Comparison of ENCODE assay signal across 9 cellular contexts in genomic region chr4:148425327-148426110, GRCh38. TPM values are rescaled to one million over a fixed set of nuclear protein-coding genes. Genes with fewer than 3 reads are reported as not detected.
DNase-seq lines count a peak whose midpoint lies in the region; ATAC-seq and TF ChIP-seq lines count a peak whose summit lies in the region.
"Had no signal": no experiment of that assay in that cellular context is flagged by ENCODE, and none has a peak within 500 bp of the region (broad histone marks: within the 10 kb centered on the region; RNA-seq: fewer than 3 reads in every experiment).

No MANE protein-coding gene starts in this region.

- H3K27me3 Mint-ChIP-seq in CD4-positive, CD25-positive, alpha-beta regulatory T cell: peaks cover 15% of the 10 kb centered on the region

- peaks cover 5 to 74% (median 33%) of the 10 kb centered on the region in 4 donors for H3K4me1 Mint-ChIP-seq in CD4-positive, CD25-positive, alpha-beta regulatory T cell

- no peaks in the 10 kb centered on the region for H3K36me3 ChIP-seq in CD4-positive, CD25-positive, alpha-beta regulatory T cell (ENCODE audit: control insufficient read depth, insufficient read depth, low read length)

- H3K27ac ChIP-seq in CD4-positive, CD25-positive, alpha-beta regulatory T cell (ENCODE audit: insufficient read depth, low read length, poor library complexity, severe bottlenecking): no peak overlapping the region

- H3K9me3 ChIP-seq in CD4-positive, CD25-positive, alpha-beta regulatory T cell (ENCODE audit: control insufficient read depth in 2 of 2, low read length in 2 of 2): no peaks in the 10 kb centered on the region

- peak overlapping the region in 1 of 4 donors; percentile 6 for H3K4me3 Mint-ChIP-seq in CD4-positive, CD25-positive, alpha-beta regulatory T cell

- no peak overlapping the region for H3K4me3 ChIP-seq in CD4-positive, CD25-positive, alpha-beta regulatory T cell (ENCODE audit: low read depth, low read length)
- peak overlapping the region; percentile 37 for H3K4me3 ChIP-seq in epithelial cell of proximal tubule (ENCODE audit: low read depth, low read length)

- TF ChIP-seq CTCF in epithelial cell of proximal tubule (conservative IDR thresholded peaks at IDR 0.05; ENCODE audit: low read depth, low read length): peak; percentile 48

- peak overlapping the region in 2 of 3 donors; percentile 5 to 12 for H3K27ac Mint-ChIP-seq in CD4-positive, CD25-positive, alpha-beta regulatory T cell

- H3K9me3 Mint-ChIP-seq in CD4-positive, CD25-positive, alpha-beta regulatory T cell: peaks cover 0 to 2% (median 0%) of the 10 kb centered on the region in 7 donors

- no peaks in the 10 kb centered on the region for H3K36me3 Mint-ChIP-seq in CD4-positive, CD25-positive, alpha-beta regulatory T cell

- H3K4me1 ChIP-seq in CD4-positive, CD25-positive, alpha-beta regulatory T cell (ENCODE audit: control insufficient read depth, insufficient read depth, low read length, poor library complexity, severe bottlenecking): no peaks in the 10 kb centered on the region

- ATAC-seq in CD4-positive, CD25-positive, alpha-beta regulatory T cell (ENCODE audit: low read depth in 2 of 2): no peak
- ATAC-seq in GM19468 (IDR thresholded peaks at IDR 0.05; ENCODE audit: extremely low read depth, unreplicated experiment) (peak; percentile 94), HG03354 (IDR thresholded peaks at IDR 0.05; ENCODE audit: poor library complexity, severe bottlenecking, unreplicated experiment) (peak; percentile 87), Right ventricle myocardium inferior (no peak)

- no peak for DNase-seq in CD4-positive, CD25-positive, alpha-beta regulatory T cell
- DNase-seq in epithelial cell of proximal tubule (ENCODE audit: low read depth): no peak
- DNase-seq in cortex of kidney (lab: John Stamatoyannopoulos, UW): no peak
- DNase-seq in SW 1271 (lab: John Stamatoyannopoulos, UW): no peak
- no peak for DNase-seq in CD1c-positive myeloid dendritic cell (ENCODE audit: extremely low spot score)
- DNase-seq in Right ventricle myocardium inferior (ENCODE audit: missing footprints): no peak
- DNase-seq: aorta had no signal

- intact Hi-C loops in Right ventricle myocardium inferior (cut with DNase I): no loop called here

- no peaks in the 10 kb centered on the region for H3K27me3 ChIP-seq in CD4-positive, CD25-positive, alpha-beta regulatory T cell (ENCODE audit: control insufficient read depth, insufficient read depth, low read length)

RNA-seq across cellular contexts. Expression of gene NR3C2, which starts 16.7 kb away (rescaled TPM):
- 16.1 TPM for total RNA-seq in CD4-positive, CD25-positive, alpha-beta regulatory T cell
- 1 to 10 TPM; 1.2 to 5.3 (median 3.0) TPM for polyA plus RNA-seq in CD4-positive, CD25-positive, alpha-beta regulatory T cell
- total RNA-seq in epithelial cell of proximal tubule: 0.98 and 1.5 TPM in 2 replicates
- total RNA-seq in Right ventricle myocardium inferior: 23.6 TPM

Comparison
In these comparisons a context has a peak if more than half of its experiments do, and no peak if none do; other contexts are left out.
1. ATAC-seq: peak in GM19468 (single experiment) and HG03354 (single experiment); none in CD4-positive, CD25-positive, alpha-beta regulatory T cell (0 of 2) and Right ventricle myocardium inferior (single experiment).